In the genomic region with DNA sequence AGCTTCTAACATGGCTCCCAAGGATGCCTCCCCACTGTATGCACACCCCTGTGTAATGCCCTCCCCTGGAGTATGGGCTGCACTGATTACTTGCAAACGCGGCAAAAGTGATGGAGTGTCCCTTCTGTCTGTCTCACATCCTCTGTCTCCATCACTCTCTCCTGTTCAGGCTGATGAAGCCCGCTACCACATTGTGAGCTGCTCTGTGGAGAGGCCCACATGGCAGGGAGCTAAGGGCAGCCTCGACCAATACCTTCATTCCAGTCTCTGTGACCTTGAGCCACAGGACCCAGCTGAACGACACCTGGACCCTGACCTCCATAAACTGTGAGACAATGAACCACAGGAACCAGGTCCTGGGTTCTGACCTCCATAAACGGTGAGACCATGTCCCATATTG, we compare ENCODE assay signal across 1 cellular context.
TF ChIP-seq lines count a peak whose summit lies in the region.

No MANE protein-coding gene starts in this region.

TF ChIP-seq in HepG2, 621 proteins besides CTCF, POLR2A, EP300 and RAD21:
- no peak for TF ChIP-seq KDM4B (CRISPR knock-in tag; IDR thresholded peaks at IDR 0.05)
- TF ChIP-seq ZNF20 (CRISPR knock-in tag; IDR thresholded peaks at IDR 0.05) = no peak
- TF ChIP-seq NFKBIZ (CRISPR knock-in tag; IDR thresholded peaks at IDR 0.05) = no peak
- TF ChIP-seq, protein P1, sequence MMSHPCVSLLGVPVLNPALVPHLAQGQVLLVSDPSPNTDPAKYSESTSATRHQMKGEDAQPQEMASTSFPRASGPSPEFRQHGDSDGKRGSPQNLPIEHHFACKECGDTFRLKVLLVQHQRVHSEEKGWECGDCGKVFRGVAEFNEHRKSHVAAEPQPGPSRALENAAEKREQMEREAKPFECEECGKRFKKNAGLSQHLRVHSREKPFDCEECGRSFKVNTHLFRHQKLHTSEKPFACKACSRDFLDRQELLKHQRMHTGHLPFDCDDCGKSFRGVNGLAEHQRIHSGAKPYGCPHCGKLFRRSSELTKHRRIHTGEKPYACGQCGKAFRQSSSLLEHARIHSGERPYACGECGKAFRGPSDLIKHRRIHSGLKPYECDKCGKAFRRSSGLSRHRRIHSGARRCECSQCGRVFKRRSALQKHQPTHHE (CRISPR knock-in tag; IDR thresholded peaks at IDR 0.05; ENCODE audit: borderline replicate concordance) = no peak
- TF ChIP-seq ZNF382 (CRISPR knock-in tag; IDR thresholded peaks at IDR 0.05; ENCODE audit: borderline replicate concordance) = no peak
- no peak for TF ChIP-seq CBX2 (IDR thresholded peaks at IDR 0.05; ENCODE audit: low read depth, low read length)
- TF ChIP-seq CBX2 (CRISPR knock-in tag; IDR thresholded peaks at IDR 0.05; ENCODE audit: low read depth) = no peak
- TF ChIP-seq, protein P2, sequence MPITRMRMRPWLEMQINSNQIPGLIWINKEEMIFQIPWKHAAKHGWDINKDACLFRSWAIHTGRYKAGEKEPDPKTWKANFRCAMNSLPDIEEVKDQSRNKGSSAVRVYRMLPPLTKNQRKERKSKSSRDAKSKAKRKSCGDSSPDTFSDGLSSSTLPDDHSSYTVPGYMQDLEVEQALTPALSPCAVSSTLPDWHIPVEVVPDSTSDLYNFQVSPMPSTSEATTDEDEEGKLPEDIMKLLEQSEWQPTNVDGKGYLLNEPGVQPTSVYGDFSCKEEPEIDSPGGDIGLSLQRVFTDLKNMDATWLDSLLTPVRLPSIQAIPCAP (CRISPR knock-in tag; IDR thresholded peaks at IDR 0.05; ENCODE audit: low read depth) = no peak
- TF ChIP-seq ATM (IDR thresholded peaks at IDR 0.05; ENCODE audit: borderline replicate concordance) = no peak
- no peak for TF ChIP-seq ZSCAN22 (CRISPR knock-in tag; IDR thresholded peaks at IDR 0.05)
- TF ChIP-seq MTERF4 (CRISPR knock-in tag; IDR thresholded peaks at IDR 0.05) = no peak
- TF ChIP-seq SOX13 (IDR thresholded peaks at IDR 0.05) = no peak
- 0 out of 4 replicates have a peak, but pooled peaks of 1 of the 2 experiments have one; percentile 34 for TF ChIP-seq SOX13 (CRISPR knock-in tag; conservative IDR thresholded peaks at IDR 0.05 in 1 of 2, IDR thresholded peaks at IDR 0.05 in 1 of 2)
- TF ChIP-seq SOX5 (CRISPR knock-in tag; IDR thresholded peaks at IDR 0.05; ENCODE audit: borderline replicate concordance) = peak; percentile 13; the same call in 1 of the 2 replicates
- no peak for TF ChIP-seq FOXC1 (CRISPR knock-in tag; IDR thresholded peaks at IDR 0.05; ENCODE audit: borderline replicate concordance)
- TF ChIP-seq HNF4A (CRISPR knock-in tag; IDR thresholded peaks at IDR 0.05) = peak; percentile 51
- TF ChIP-seq ESRRA (CRISPR knock-in tag; IDR thresholded peaks at IDR 0.05; ENCODE audit: low read depth) = peak; percentile 40; the same call in 1 of the 2 replicates
- TF ChIP-seq GPN1 (CRISPR knock-in tag; IDR thresholded peaks at IDR 0.05; ENCODE audit: borderline replicate concordance) = no peak
- no peak for TF ChIP-seq MIXL1 (CRISPR knock-in tag; IDR thresholded peaks at IDR 0.05)
- no peak for TF ChIP-seq AKAP8 (CRISPR knock-in tag; IDR thresholded peaks at IDR 0.05)
- TF ChIP-seq ZNF543 (CRISPR knock-in tag; IDR thresholded peaks at IDR 0.05) = peak; percentile 96; the same call in 1 of the 2 replicates
- TF ChIP-seq GATA4 (IDR thresholded peaks at IDR 0.05; ENCODE audit: borderline replicate concordance, low read depth) = no peak
